1 cellular context compared by ENCODE assay signal in genomic region chr19:16449330-16449961, GRCh38.
TF ChIP-seq lines count a peak whose summit lies in the region.

No MANE protein-coding gene starts in this region.

TF ChIP-seq in GM12878, 131 proteins besides CTCF, POLR2A, EP300 and RAD21 (continued from another document and continues in another):
- no peak for TF ChIP-seq IRF3 (IDR thresholded peaks at IDR 0.05)
- no peak for TF ChIP-seq ZBTB11 (CRISPR knock-in tag; IDR thresholded peaks at IDR 0.05)
- TF ChIP-seq EZH2 (IDR thresholded peaks at IDR 0.05; ENCODE audit: borderline replicate concordance, control insufficient read depth, low read depth, low read length): no peak
- TF ChIP-seq CUX1 (IDR thresholded peaks at IDR 0.05; ENCODE audit: insufficient replicate concordance, low read depth, low read length): no peak
- no peak; the same call in 1 of the 2 replicates for TF ChIP-seq YY1 (IDR thresholded peaks at IDR 0.05; ENCODE audit: low read depth, low read length)
- no peak for TF ChIP-seq KLF5 (IDR thresholded peaks at IDR 0.05; ENCODE audit: partially characterized antibody)
- TF ChIP-seq BCL3 (IDR thresholded peaks at IDR 0.05; ENCODE audit: borderline replicate concordance, insufficient read depth, low read depth, low read length, poor library complexity, severe bottlenecking): peak; percentile 49
- no peak for TF ChIP-seq SIX5 (IDR thresholded peaks at IDR 0.05; ENCODE audit: low read depth, low read length, severe bottlenecking)
- TF ChIP-seq HDGF (IDR thresholded peaks at IDR 0.05): no peak
- TF ChIP-seq KDM1A (IDR thresholded peaks at IDR 0.05; ENCODE audit: borderline replicate concordance): 0 out of 2 replicates have a peak, but pooled peaks have one; percentile 13
- no peak for TF ChIP-seq NR2F1 (conservative IDR thresholded peaks at IDR 0.05)
- peak; percentile 87; the same call in 1 of the 2 replicates for TF ChIP-seq TCF12 (IDR thresholded peaks at IDR 0.05; ENCODE audit: low read depth, low read length)
- no peak for TF ChIP-seq PRDM15 (CRISPR knock-in tag; IDR thresholded peaks at IDR 0.05)
- no peak for TF ChIP-seq YBX1 (IDR thresholded peaks at IDR 0.05)
- TF ChIP-seq POU2F2 (IDR thresholded peaks at IDR 0.05; ENCODE audit: borderline replicate concordance, low read depth, low read length): peak; percentile 98
- TF ChIP-seq BCL11A (IDR thresholded peaks at IDR 0.05; ENCODE audit: low read depth, low read length): peak; percentile 94
- peak; percentile 82 for TF ChIP-seq DPF2 (IDR thresholded peaks at IDR 0.05)
- no peak for TF ChIP-seq RCOR1 (conservative IDR thresholded peaks at IDR 0.05; ENCODE audit: low read depth, low read length)
- TF ChIP-seq RELB (IDR thresholded peaks at IDR 0.05; ENCODE audit: low read depth): peak; percentile 65
- no peak for TF ChIP-seq RB1 (IDR thresholded peaks at IDR 0.05; ENCODE audit: borderline replicate concordance)
- 0 out of 4 replicates have a peak, but pooled peaks of 1 of the 2 experiments have one; percentile 33 for TF ChIP-seq SRF (IDR thresholded peaks at IDR 0.05; ENCODE audit: low read depth in 2 of 2, low read length in 2 of 2)
- TF ChIP-seq RBBP5 (conservative IDR thresholded peaks at IDR 0.05): no peak
- TF ChIP-seq SMAD1 (IDR thresholded peaks at IDR 0.05; ENCODE audit: low read depth, partially characterized antibody): no peak
- TF ChIP-seq CEBPZ (IDR thresholded peaks at IDR 0.05; ENCODE audit: low read depth, low read length): no peak
- 0 out of 2 replicates have a peak, but pooled peaks have one; percentile 57 for TF ChIP-seq ASH2L (IDR thresholded peaks at IDR 0.05; ENCODE audit: borderline replicate concordance, low read depth)
- 0 out of 2 replicates have a peak, but pooled peaks have one; percentile 42 for TF ChIP-seq GABPA (IDR thresholded peaks at IDR 0.05; ENCODE audit: low read depth)
- TF ChIP-seq MAX (IDR thresholded peaks at IDR 0.05; ENCODE audit: low read depth, low read length): no peak
- no peak for TF ChIP-seq ATF3 (IDR thresholded peaks at IDR 0.05; ENCODE audit: borderline replicate concordance, extremely low read depth, low read depth, low read length)
- TF ChIP-seq PBX3 (IDR thresholded peaks at IDR 0.05; ENCODE audit: insufficient replicate concordance, low read depth, low read length): no peak
